ENCODE assay signal across 1 cellular context in the genomic region with DNA sequence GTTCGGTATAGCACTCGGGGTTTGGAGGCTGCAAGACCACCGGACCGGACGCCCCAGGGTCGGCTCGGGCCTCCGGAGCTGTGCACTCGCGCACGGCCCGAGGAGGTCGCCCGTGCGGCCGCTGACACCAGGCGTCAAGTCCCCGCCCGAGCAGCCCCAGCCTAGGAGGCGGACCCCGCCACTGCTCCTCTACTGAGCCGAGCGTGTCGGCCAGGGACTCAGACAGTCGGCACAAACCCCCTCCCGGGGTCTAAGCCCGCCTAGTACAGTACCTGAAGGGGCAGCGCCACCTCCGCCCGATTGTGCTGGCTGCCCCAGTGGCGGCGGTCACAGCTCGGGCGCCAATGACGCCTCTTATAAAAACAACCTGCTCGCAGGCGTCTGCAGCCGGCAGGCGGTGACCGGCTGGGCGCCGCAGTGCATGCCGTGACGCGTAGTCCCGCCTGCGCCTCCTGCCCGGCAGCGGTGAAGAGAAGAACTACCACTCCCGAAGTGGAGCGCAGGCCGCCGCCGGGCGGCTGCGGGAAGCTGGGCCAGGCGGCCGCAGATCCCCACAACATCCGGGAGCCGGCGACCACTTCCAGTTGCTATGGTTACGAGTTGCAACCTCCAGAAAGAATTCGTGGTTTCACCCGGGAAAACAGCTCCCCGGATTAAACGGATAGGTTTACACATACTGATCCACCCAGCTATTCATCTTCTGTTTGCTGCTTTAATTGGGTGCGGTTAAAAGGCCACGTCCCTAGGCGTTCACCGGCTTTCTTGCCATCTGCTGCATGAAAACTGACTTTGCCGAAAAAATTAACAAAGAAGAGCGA.
TF ChIP-seq lines count a peak whose summit lies in the region.

A gene with protein sequence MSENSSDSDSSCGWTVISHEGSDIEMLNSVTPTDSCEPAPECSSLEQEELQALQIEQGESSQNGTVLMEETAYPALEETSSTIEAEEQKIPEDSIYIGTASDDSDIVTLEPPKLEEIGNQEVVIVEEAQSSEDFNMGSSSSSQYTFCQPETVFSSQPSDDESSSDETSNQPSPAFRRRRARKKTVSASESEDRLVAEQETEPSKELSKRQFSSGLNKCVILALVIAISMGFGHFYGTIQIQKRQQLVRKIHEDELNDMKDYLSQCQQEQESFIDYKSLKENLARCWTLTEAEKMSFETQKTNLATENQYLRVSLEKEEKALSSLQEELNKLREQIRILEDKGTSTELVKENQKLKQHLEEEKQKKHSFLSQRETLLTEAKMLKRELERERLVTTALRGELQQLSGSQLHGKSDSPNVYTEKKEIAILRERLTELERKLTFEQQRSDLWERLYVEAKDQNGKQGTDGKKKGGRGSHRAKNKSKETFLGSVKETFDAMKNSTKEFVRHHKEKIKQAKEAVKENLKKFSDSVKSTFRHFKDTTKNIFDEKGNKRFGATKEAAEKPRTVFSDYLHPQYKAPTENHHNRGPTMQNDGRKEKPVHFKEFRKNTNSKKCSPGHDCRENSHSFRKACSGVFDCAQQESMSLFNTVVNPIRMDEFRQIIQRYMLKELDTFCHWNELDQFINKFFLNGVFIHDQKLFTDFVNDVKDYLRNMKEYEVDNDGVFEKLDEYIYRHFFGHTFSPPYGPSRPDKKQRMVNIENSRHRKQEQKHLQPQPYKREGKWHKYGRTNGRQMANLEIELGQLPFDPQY (minus strand): TSS at position 411 of the 818 bp plus-strand sequence. CDS start 18,935 bp downstream, outside the sequence.
A gene with protein sequence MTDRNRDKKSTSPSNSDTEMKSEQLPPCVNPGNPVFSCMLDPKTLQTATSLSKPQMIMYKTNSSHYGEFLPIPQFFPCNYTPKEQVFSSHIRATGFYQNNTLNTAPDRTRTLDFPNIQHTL (plus strand): TSS at position 547 of the 818 bp plus-strand sequence. CDS start 274 bp downstream, outside the sequence.

TF ChIP-seq in GM12878, 131 proteins besides CTCF, POLR2A, EP300 and RAD21 (continued from another document):
- TF ChIP-seq, protein P1, sequence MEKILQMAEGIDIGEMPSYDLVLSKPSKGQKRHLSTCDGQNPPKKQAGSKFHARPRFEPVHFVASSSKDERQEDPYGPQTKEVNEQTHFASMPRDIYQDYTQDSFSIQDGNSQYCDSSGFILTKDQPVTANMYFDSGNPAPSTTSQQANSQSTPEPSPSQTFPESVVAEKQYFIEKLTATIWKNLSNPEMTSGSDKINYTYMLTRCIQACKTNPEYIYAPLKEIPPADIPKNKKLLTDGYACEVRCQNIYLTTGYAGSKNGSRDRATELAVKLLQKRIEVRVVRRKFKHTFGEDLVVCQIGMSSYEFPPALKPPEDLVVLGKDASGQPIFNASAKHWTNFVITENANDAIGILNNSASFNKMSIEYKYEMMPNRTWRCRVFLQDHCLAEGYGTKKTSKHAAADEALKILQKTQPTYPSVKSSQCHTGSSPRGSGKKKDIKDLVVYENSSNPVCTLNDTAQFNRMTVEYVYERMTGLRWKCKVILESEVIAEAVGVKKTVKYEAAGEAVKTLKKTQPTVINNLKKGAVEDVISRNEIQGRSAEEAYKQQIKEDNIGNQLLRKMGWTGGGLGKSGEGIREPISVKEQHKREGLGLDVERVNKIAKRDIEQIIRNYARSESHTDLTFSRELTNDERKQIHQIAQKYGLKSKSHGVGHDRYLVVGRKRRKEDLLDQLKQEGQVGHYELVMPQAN (conservative IDR thresholded peaks at IDR 0.05) = peak; percentile 89
- TF ChIP-seq TAF1 (IDR thresholded peaks at IDR 0.05; ENCODE audit: borderline replicate concordance, low read depth, low read length) (peak; percentile 26), ATF7 (IDR thresholded peaks at IDR 0.05; ENCODE audit: low read depth) (peak; percentile 37; the same call in 1 of the 2 replicates)
